11 cellular contexts compared by ENCODE assay signal in the genomic region with DNA sequence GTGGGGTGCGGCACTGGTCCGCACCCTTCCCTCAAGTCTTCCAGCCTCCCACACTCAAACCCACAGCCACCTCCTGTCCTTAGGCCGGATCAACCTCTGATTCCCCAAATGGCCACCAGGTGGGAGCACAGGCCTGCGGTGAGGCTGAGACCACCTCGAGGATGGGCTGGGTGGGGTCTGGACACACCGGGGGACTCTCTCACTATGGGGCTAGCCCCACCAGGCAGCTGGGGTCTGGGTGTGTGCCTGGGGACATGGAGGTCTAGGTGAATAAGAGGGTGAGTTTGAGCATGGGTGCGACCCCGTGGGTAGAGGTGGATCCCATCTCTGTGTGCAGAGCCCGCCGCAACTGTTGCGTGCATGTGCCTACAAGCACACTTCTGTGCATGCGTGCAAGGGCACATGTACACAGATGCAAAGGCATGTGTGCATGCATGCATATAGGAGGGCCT. TPM values are rescaled to one million over a fixed set of nuclear protein-coding genes. Genes with fewer than 3 reads are reported as not detected.
DNase-seq lines count a peak whose midpoint lies in the region; ATAC-seq and TF ChIP-seq lines count a peak whose summit lies in the region.
"Had no signal": no experiment of that assay in that cellular context is flagged by ENCODE, and none has a peak within 500 bp of the region (broad histone marks: within the 10 kb centered on the region; RNA-seq: fewer than 3 reads in every experiment).

No MANE protein-coding gene starts in this region.

- TF ChIP-seq CTCF in A673 (conservative IDR thresholded peaks at IDR 0.05; ENCODE audit: low read depth, low read length) (peak; percentile 67), GM10266 (IDR thresholded peaks at IDR 0.05; ENCODE audit: control insufficient read depth, insufficient read depth, low read depth, missing control alignments) (peak; percentile 63), RWPE2 (IDR thresholded peaks at IDR 0.05; ENCODE audit: poor library complexity, severe bottlenecking) (peak; percentile 55)

- H3K36me3 ChIP-seq in A673 (ENCODE audit: insufficient read depth, low read length, poor library complexity, severe bottlenecking) = no peaks in the 10 kb centered on the region
- H3K36me3 ChIP-seq in RWPE2 (ENCODE audit: low read depth) = no peaks in the 10 kb centered on the region

- H3K9me3 ChIP-seq in A673 (ENCODE audit: low read depth, low read length, poor library complexity, severe bottlenecking) (no peaks in the 10 kb centered on the region), RWPE2 (ENCODE audit: severe bottlenecking) (no peaks in the 10 kb centered on the region)
- H3K9me3 ChIP-seq: SJCRH30 had no signal

- H3K4me1 ChIP-seq in A673 (ENCODE audit: insufficient read depth, low read length, poor library complexity, severe bottlenecking) = no peaks in the 10 kb centered on the region
- no peaks in the 10 kb centered on the region for H3K4me1 ChIP-seq in RWPE2 (ENCODE audit: insufficient read depth, poor library complexity, severe bottlenecking)
- H3K4me1 ChIP-seq: SJCRH30 had no signal

- DNase-seq in A673 (ENCODE audit: low spot score) (peak; percentile 25), GM10266 (ENCODE audit: extremely low spot score) (no peak), RWPE2 (ENCODE audit: low spot score) (no peak), germinal center (ENCODE audit: low spot score) (peak; percentile 21), ureter (ENCODE audit: low spot score) (no peak)
- DNase-seq in activated effector memory CD4-positive, alpha-beta T cell treated with anti-CD3 and anti-CD28 coated beads, Interleukin-2, amount 50 U/mL, for 16 hours = no peak
- DNase-seq: activated naive CD8-positive, alpha-beta T cell treated with anti-CD3 and anti-CD28 coated beads, Interleukin-2, amount 10 ng/mL, durations not matched to agents 7 days and 5 days; kidney had no signal

- POLR2A ChIA-PET in A673 (lab: Charles Lee; ENCODE audit: low non-redundant PET) = no interaction called here

- CTCF ChIA-PET in A673 (lab: Charles Lee) = no interaction called here

- H3K4me3 ChIP-seq in A673 (ENCODE audit: low read depth, low read length, poor library complexity, severe bottlenecking) (no peak overlapping the region), RWPE2 (ENCODE audit: severe bottlenecking) (no peak overlapping the region)
- H3K4me3 ChIP-seq: SJCRH30 had no signal

- no TSS peak for BruUV-seq in A673 (replicated peaks; lab: Mats Ljungman, UMichigan)

- ATAC-seq in RWPE2 (ENCODE audit: low read depth) (peak; percentile 25; the same call in 1 of the 3 replicates), HG02678 (IDR thresholded peaks at IDR 0.05; ENCODE audit: unreplicated experiment) (no peak), HG03571 (IDR thresholded peaks at IDR 0.05; ENCODE audit: unreplicated experiment) (no peak)

- no peak overlapping the region for H3K27ac ChIP-seq in A673 (ENCODE audit: low read depth, low read length, poor library complexity, severe bottlenecking)
- H3K27ac ChIP-seq in RWPE2 (ENCODE audit: poor library complexity, severe bottlenecking) = no peak overlapping the region
- H3K27ac ChIP-seq: SJCRH30 had no signal

- intact Hi-C loops in A673 (cut with micrococcal nuclease; ENCODE audit: unreplicated experiment) = loop anchor here (2.0 to 10.0 kb wide), 4 partner anchors 412 to 588 kb away; no protein-coding TSS in a partner anchor

- H3K27me3 ChIP-seq in A673 (replicated peaks; ENCODE audit: insufficient read depth, low read depth, low read length, poor library complexity) (no peaks in the 10 kb centered on the region), RWPE2 (ENCODE audit: insufficient read depth, poor library complexity, severe bottlenecking) (no peaks in the 10 kb centered on the region)
- H3K27me3 ChIP-seq: SJCRH30 had no signal

RNA-seq across cellular contexts. Expression of a gene that starts 32.6 kb away (rescaled TPM):
- total RNA-seq in A673 (2021) (0.15 TPM in 1 of 2 replicates, not detected in the other), ureter (0.34 TPM)

Comparison
In these comparisons a context has a peak if more than half of its experiments do, and no peak if none do; other contexts are left out.
1. DNase-seq: peak in A673 (single experiment) and germinal center (single experiment); none in GM10266 (single experiment), RWPE2 (single experiment), ureter (single experiment) and activated effector memory CD4-positive, alpha-beta T cell treated with anti-CD3 and anti-CD28 coated beads, Interleukin-2, amount 50 U/mL, for 16 hours (single experiment).
2. Peak in every context shown above with its lines, with median percentiles within 50 percentile points of each other: CTCF ChIP-seq.